10 cellular contexts compared by ENCODE assay signal in the genomic region with DNA sequence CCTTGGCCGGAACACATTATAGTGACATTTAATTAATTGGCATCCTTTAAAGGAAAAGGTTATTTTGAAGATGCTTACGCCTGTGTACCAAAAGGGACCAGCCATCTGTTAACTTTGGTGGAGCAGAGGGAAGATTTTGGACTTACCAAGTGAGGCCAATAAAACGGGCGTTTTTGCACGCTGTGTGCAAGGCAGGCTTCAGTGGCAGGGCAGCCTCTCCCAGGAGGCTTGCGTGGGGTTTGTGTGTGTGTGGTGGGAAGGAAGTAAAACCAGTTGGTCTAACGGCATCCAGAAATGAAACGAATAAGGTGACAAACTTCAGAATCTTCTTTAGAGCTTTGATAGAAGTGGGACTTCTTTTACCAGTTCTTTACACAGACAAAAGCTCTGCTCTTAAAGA.
DNase-seq lines count a peak whose midpoint lies in the region; ATAC-seq and TF ChIP-seq lines count a peak whose summit lies in the region.
"Had no signal": no experiment of that assay in that cellular context is flagged by ENCODE, and none has a peak within 500 bp of the region (broad histone marks: within the 10 kb centered on the region; RNA-seq: fewer than 3 reads in every experiment).

No MANE protein-coding gene starts in this region.

- DNase-seq in HL-60 (ENCODE audit: low read depth in 1 of 2, low spot score in 1 of 2): peak in 1 of 2 experiments; percentile 37
- DNase-seq in germinal center (ENCODE audit: low spot score): peak; percentile 52
- DNase-seq in body of pancreas: no peak
- DNase-seq in NCI-H1092 (lab: John Stamatoyannopoulos, UW): no peak
- no peak for DNase-seq in HFFc6
- DNase-seq in tibial nerve (ENCODE audit: low spot score in 2 of 2): no peak
- DNase-seq: activated CD4-positive, alpha-beta T cell treated with anti-CD3 and anti-CD28 coated beads for 36 hours had no signal

- H3K27ac ChIP-seq in HL-60 (replicated peaks): peak overlapping the region; percentile 32; the same call in 1 of the 2 replicates
- no peak overlapping the region for H3K27ac ChIP-seq in body of pancreas
- H3K27ac ChIP-seq in tibial nerve: no peak overlapping the region
- H3K27ac ChIP-seq: KMS-11 had no signal

- no peak overlapping the region for H3K27ac Mint-ChIP-seq in HFFc6
- H3K27ac Mint-ChIP-seq: activated CD4-positive, alpha-beta T cell treated with anti-CD3 and anti-CD28 coated beads for 36 hours had no signal

- TF ChIP-seq CTCF in HL-60 (IDR thresholded peaks at IDR 0.05; ENCODE audit: insufficient read depth, low read length) (no peak), body of pancreas (IDR thresholded peaks at IDR 0.05) (no peak), HFFc6 (IDR thresholded peaks at IDR 0.05) (no peak), tibial nerve (IDR thresholded peaks at IDR 0.05) (no peak)

- no peak overlapping the region for H3K4me3 Mint-ChIP-seq in HFFc6
- H3K4me3 Mint-ChIP-seq: activated CD4-positive, alpha-beta T cell treated with anti-CD3 and anti-CD28 coated beads for 36 hours had no signal

- peaks cover 1% of the 10 kb centered on the region; the same call in 1 of the 2 replicates for H3K27me3 Mint-ChIP-seq in HFFc6 (ENCODE audit: insufficient read depth)
- H3K27me3 Mint-ChIP-seq: activated CD4-positive, alpha-beta T cell treated with anti-CD3 and anti-CD28 coated beads for 36 hours had no signal

- no peaks in the 10 kb centered on the region for H3K9me3 Mint-ChIP-seq in HFFc6

- TF ChIP-seq EP300 in tibial nerve (IDR thresholded peaks at IDR 0.05): no peak

- peaks cover 16% of the 10 kb centered on the region for H3K36me3 Mint-ChIP-seq in HFFc6 (ENCODE audit: low read depth)

- TF ChIP-seq POLR2A in body of pancreas (IDR thresholded peaks at IDR 0.05): no peak
- no peak for TF ChIP-seq POLR2A in tibial nerve (IDR thresholded peaks at IDR 0.05)

- H3K9me3 ChIP-seq in body of pancreas: no peaks in the 10 kb centered on the region
- H3K9me3 ChIP-seq in tibial nerve: no peaks in the 10 kb centered on the region

- H3K4me3 ChIP-seq in HL-60 (replicated peaks; ENCODE audit: insufficient read depth, low read length) (no peak overlapping the region), body of pancreas (no peak overlapping the region), tibial nerve (no peak overlapping the region)

- H3K36me3 ChIP-seq in body of pancreas (replicated peaks in 1 of 2; ENCODE audit: insufficient read depth in 1 of 2, low read depth in 2 of 2): no peaks in the 10 kb centered on the region
- H3K36me3 ChIP-seq in tibial nerve: peaks cover 0 to 10% (median 0%) of the 10 kb centered on the region in 3 donors

- peaks cover 38% of the 10 kb centered on the region for H3K4me1 Mint-ChIP-seq in HFFc6 (ENCODE audit: low read depth)

- intact Hi-C loops in body of pancreas (cut with DNase I): no loop called here

- ATAC-seq in GM18858 (IDR thresholded peaks at IDR 0.05; ENCODE audit: unreplicated experiment): peak; percentile 44
- peak; percentile 54 for ATAC-seq in GM21576 (IDR thresholded peaks at IDR 0.05; ENCODE audit: unreplicated experiment)
- no peak for ATAC-seq in body of pancreas
- ATAC-seq: activated CD4-positive, alpha-beta T cell treated with anti-CD3 and anti-CD28 coated beads for 36 hours had no signal

- 64 to 92% methylated on average over 8 of the region's 8 CpGs for WGBS in body of pancreas, 2 donors
- 81% methylated on average over 8 of the region's 8 CpGs for WGBS in tibial nerve, 2 donors

- H3K27me3 ChIP-seq in HL-60 (ENCODE audit: insufficient read depth, poor library complexity, severe bottlenecking): no peaks in the 10 kb centered on the region
- H3K27me3 ChIP-seq in body of pancreas: no peaks in the 10 kb centered on the region
- H3K27me3 ChIP-seq in tibial nerve: no peaks in the 10 kb centered on the region

- H3K4me1 ChIP-seq in body of pancreas (no peaks in the 10 kb centered on the region), tibial nerve (peaks cover 0 to 60% (median 11%) of the 10 kb centered on the region in 4 donors)
